ENCODE assay signal across 9 cellular contexts in the genomic region with DNA sequence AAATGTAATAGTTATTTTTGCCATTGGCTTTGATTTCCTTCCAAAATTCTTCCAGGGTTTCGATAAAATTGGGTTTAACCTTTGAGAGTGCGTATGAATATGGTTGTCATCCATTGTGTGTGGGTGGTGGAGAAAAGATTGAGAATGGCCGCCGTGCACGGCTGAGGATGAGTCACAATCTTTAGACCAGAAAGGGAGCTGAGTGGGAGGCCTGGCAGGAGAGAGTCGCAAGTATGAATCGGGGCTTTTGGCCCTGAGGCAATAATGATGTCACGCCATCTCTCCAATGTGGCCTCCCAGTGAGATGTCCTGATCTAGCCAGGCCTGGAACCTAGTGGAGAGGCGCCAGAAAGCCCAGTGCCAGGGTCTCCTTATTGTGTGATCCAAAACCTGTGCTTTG. TPM values are rescaled to one million over a fixed set of nuclear protein-coding genes. Genes with fewer than 3 reads are reported as not detected.
DNase-seq lines count a peak whose midpoint lies in the region; ATAC-seq and TF ChIP-seq lines count a peak whose summit lies in the region.
"Had no signal": no experiment of that assay in that cellular context is flagged by ENCODE, and none has a peak within 500 bp of the region (broad histone marks: within the 10 kb centered on the region; RNA-seq: fewer than 3 reads in every experiment).

No MANE protein-coding gene starts in this region.

- TF ChIP-seq CTCF in WTC11 (IDR thresholded peaks at IDR 0.05): no peak

- peak; percentile 68 to 71 for DNase-seq in activated T-cell treated with anti-CD3 and anti-CD28 coated beads, Interleukin-2, amount 50 U/mL, for 48 hours
- DNase-seq in left ventricle myocardium superior (peak; percentile 60), WTC11 (ENCODE audit: low spot score) (no peak), NCI-H748 treated with DMSO at 0.1 percent for 48 hours (lab: John Stamatoyannopoulos, UW) (no peak)
- DNase-seq in stimulated activated naive B cell treated with anti-CD40 and anti-IgM and Interleukin-4, amounts not matched to agents 10 μg/mL and 1 μg/mL and 100 μg/mL, for 72 hours: peak; percentile 5

- no peaks in the 10 kb centered on the region for H3K36me3 Mint-ChIP-seq in stimulated activated naive B cell treated with anti-CD40 and anti-IgM and Interleukin-4, amounts not matched to agents 10 μg/mL and 1 μg/mL and 100 μg/mL, for 72 hours
- no peaks in the 10 kb centered on the region for H3K36me3 Mint-ChIP-seq in WTC11
- H3K36me3 Mint-ChIP-seq: IgD-negative memory B cell had no signal

- intact Hi-C loops in left ventricle myocardium superior (cut with micrococcal nuclease): no loop called here

- POLR2A ChIA-PET in WTC11 (lab: Charles Lee): no interaction called here

- H3K4me1 Mint-ChIP-seq in stimulated activated naive B cell treated with anti-CD40 and anti-IgM and Interleukin-4, amounts not matched to agents 10 μg/mL and 1 μg/mL and 100 μg/mL, for 72 hours: peaks cover 6 to 7% of the 10 kb centered on the region in 2 donors
- peaks cover 5% of the 10 kb centered on the region for H3K4me1 Mint-ChIP-seq in WTC11

- peak overlapping the region; percentile 10 for H3K27ac Mint-ChIP-seq in stimulated activated naive B cell treated with anti-CD40 and anti-IgM and Interleukin-4, amounts not matched to agents 10 μg/mL and 1 μg/mL and 100 μg/mL, for 72 hours
- no peak overlapping the region for H3K27ac Mint-ChIP-seq in WTC11
- H3K27ac Mint-ChIP-seq: dendritic cell treated with granulocyte-macrophage colony-stimulating factor and Interleukin-4, amounts not matched to agents 40 ng/mL and 50 ng/mL, for 4 days had no signal

- CTCF ChIA-PET in WTC11 (lab: Charles Lee): interaction anchor here (1.1 to 1.2 kb wide), 3 partner anchors 22 to 106 kb away, joined by 3 to 5 read pairs (median 3); no protein-coding TSS in a partner anchor

- no peaks in the 10 kb centered on the region for H3K9me3 Mint-ChIP-seq in stimulated activated naive B cell treated with anti-CD40 and anti-IgM and Interleukin-4, amounts not matched to agents 10 μg/mL and 1 μg/mL and 100 μg/mL, for 72 hours
- no peaks in the 10 kb centered on the region for H3K9me3 Mint-ChIP-seq in WTC11
- H3K9me3 Mint-ChIP-seq: dendritic cell treated with granulocyte-macrophage colony-stimulating factor and Interleukin-4, amounts not matched to agents 40 ng/mL and 50 ng/mL, for 4 days; IgD-negative memory B cell had no signal

- ATAC-seq in HG03442 (IDR thresholded peaks at IDR 0.05; ENCODE audit: unreplicated experiment) (peak; percentile 64), left ventricle myocardium superior (peak; percentile 52), WTC11 (no peak), HG03565 (IDR thresholded peaks at IDR 0.05; ENCODE audit: unreplicated experiment) (no peak)
- ATAC-seq in stimulated activated naive B cell treated with anti-CD40 and anti-IgM and Interleukin-4, amounts not matched to agents 10 μg/mL and 1 μg/mL and 100 μg/mL, for 72 hours (replicated peaks): peak; percentile 48 to 62

- H3K27me3 Mint-ChIP-seq in stimulated activated naive B cell treated with anti-CD40 and anti-IgM and Interleukin-4, amounts not matched to agents 10 μg/mL and 1 μg/mL and 100 μg/mL, for 72 hours: peaks cover 7 to 8% of the 10 kb centered on the region in 2 donors
- no peaks in the 10 kb centered on the region for H3K27me3 Mint-ChIP-seq in WTC11 (ENCODE audit: low read depth)
- H3K27me3 Mint-ChIP-seq: IgD-negative memory B cell had no signal

- no peak overlapping the region for H3K4me3 Mint-ChIP-seq in stimulated activated naive B cell treated with anti-CD40 and anti-IgM and Interleukin-4, amounts not matched to agents 10 μg/mL and 1 μg/mL and 100 μg/mL, for 72 hours
- no peak overlapping the region for H3K4me3 Mint-ChIP-seq in WTC11
- H3K4me3 Mint-ChIP-seq: dendritic cell treated with granulocyte-macrophage colony-stimulating factor and Interleukin-4, amounts not matched to agents 40 ng/mL and 50 ng/mL, for 4 days; IgD-negative memory B cell had no signal

TF ChIP-seq in WTC11, 78 proteins besides CTCF, POLR2A, EP300 and RAD21:
- TF ChIP-seq NR3C1 (CRISPR knock-in tag; conservative IDR thresholded peaks at IDR 0.05; ENCODE audit: low read depth) (no peak), ZNF138 (CRISPR knock-in tag; conservative IDR thresholded peaks at IDR 0.05) (no peak), RORB (CRISPR knock-in tag; IDR thresholded peaks at IDR 0.05) (no peak), JUN (CRISPR knock-in tag; IDR thresholded peaks at IDR 0.05) (no peak), FOXP1 (CRISPR knock-in tag; IDR thresholded peaks at IDR 0.05; ENCODE audit: borderline replicate concordance) (no peak), EMX1 (CRISPR knock-in tag; IDR thresholded peaks at IDR 0.05) (no peak), PRRX2 (CRISPR knock-in tag; IDR thresholded peaks at IDR 0.05) (no peak), CBFB (CRISPR knock-in tag; IDR thresholded peaks at IDR 0.05; ENCODE audit: low read depth) (no peak), ZNF423 (CRISPR knock-in tag; IDR thresholded peaks at IDR 0.05) (no peak), ETV6 (CRISPR knock-in tag; IDR thresholded peaks at IDR 0.05) (no peak), CREM (CRISPR knock-in tag; IDR thresholded peaks at IDR 0.05) (no peak), ZNF396 (CRISPR knock-in tag; IDR thresholded peaks at IDR 0.05; ENCODE audit: borderline replicate concordance) (no peak)
- TF ChIP-seq, protein P1, sequence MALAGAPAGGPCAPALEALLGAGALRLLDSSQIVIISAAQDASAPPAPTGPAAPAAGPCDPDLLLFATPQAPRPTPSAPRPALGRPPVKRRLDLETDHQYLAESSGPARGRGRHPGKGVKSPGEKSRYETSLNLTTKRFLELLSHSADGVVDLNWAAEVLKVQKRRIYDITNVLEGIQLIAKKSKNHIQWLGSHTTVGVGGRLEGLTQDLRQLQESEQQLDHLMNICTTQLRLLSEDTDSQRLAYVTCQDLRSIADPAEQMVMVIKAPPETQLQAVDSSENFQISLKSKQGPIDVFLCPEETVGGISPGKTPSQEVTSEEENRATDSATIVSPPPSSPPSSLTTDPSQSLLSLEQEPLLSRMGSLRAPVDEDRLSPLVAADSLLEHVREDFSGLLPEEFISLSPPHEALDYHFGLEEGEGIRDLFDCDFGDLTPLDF (CRISPR knock-in tag; IDR thresholded peaks at IDR 0.05): no peak
- TF ChIP-seq, protein P2, sequence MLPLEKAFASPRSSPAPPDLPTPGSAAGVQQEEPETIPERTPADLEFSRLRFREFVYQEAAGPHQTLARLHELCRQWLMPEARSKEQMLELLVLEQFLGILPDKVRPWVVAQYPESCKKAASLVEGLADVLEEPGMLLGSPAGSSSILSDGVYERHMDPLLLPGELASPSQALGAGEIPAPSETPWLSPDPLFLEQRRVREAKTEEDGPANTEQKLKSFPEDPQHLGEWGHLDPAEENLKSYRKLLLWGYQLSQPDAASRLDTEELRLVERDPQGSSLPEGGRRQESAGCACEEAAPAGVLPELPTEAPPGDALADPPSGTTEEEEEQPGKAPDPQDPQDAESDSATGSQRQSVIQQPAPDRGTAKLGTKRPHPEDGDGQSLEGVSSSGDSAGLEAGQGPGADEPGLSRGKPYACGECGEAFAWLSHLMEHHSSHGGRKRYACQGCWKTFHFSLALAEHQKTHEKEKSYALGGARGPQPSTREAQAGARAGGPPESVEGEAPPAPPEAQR (CRISPR knock-in tag; IDR thresholded peaks at IDR 0.05): no peak
- TF ChIP-seq, protein P3, sequence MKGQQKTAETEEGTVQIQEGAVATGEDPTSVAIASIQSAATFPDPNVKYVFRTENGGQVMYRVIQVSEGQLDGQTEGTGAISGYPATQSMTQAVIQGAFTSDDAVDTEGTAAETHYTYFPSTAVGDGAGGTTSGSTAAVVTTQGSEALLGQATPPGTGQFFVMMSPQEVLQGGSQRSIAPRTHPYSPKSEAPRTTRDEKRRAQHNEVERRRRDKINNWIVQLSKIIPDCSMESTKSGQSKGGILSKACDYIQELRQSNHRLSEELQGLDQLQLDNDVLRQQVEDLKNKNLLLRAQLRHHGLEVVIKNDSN (CRISPR knock-in tag; IDR thresholded peaks at IDR 0.05): no peak
- TF ChIP-seq, protein P4, sequence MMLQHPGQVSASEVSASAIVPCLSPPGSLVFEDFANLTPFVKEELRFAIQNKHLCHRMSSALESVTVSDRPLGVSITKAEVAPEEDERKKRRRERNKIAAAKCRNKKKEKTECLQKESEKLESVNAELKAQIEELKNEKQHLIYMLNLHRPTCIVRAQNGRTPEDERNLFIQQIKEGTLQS (CRISPR knock-in tag; conservative IDR thresholded peaks at IDR 0.05): no peak
- TF ChIP-seq, protein P5, sequence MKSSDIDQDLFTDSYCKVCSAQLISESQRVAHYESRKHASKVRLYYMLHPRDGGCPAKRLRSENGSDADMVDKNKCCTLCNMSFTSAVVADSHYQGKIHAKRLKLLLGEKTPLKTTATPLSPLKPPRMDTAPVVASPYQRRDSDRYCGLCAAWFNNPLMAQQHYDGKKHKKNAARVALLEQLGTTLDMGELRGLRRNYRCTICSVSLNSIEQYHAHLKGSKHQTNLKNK (CRISPR knock-in tag; IDR thresholded peaks at IDR 0.05): no peak
- TF ChIP-seq, protein P6, sequence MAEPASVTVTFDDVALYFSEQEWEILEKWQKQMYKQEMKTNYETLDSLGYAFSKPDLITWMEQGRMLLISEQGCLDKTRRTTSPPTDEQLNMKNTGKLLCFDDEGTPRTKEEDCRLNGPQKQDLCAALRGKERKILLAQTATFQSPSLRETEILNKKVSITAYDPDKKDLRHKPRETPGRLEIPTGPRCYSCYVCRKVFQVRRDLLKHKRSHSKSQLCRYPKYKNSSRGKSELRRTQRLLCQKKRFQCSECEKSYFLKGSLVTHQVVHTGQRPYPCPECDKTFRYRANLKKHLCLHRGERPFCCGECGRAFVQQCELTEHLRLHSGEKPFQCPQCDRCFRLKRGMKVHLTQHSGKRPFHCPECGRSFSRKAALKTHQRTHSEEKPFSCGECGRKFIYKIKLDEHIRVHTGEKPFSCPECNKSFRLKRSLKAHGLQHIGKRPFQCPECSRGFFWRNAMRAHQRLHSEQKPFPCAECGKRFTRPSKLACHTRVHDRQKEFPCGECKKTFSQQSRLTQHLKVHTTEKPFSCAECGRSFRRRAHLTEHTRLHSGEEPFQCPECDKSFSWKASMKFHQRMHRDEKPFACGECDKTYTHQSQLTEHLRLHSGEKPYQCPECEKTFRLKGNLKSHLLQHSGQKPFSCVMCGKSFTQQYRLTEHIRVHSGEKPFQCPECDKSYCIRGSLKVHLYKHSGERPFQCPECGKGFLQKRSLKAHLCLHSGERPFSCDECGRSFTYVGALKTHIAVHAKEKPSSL (CRISPR knock-in tag; conservative IDR thresholded peaks at IDR 0.05): no peak

RNA-seq across cellular contexts. Expression of a gene that starts 33.1 kb away (rescaled TPM):
- 60.9 TPM for total RNA-seq in left ventricle myocardium superior
- 4.4 to 6.6 TPM (median 5.6 TPM) in 3 replicates for total RNA-seq in WTC11 (2021)

RNA-seq across cellular contexts. Expression of a gene that starts 36.9 kb away (rescaled TPM):
- total RNA-seq in left ventricle myocardium superior (31.1 TPM), WTC11 (2021) (27.3 to 41.5 TPM (median 28.0 TPM) in 3 replicates)

Comparison
In these comparisons a context has a peak if more than half of its experiments do, and no peak if none do; other contexts are left out.
1. ATAC-seq: peak in HG03442 (single experiment), left ventricle myocardium superior (single experiment) and stimulated activated naive B cell treated with anti-CD40 and anti-IgM and Interleukin-4, amounts not matched to agents 10 μg/mL and 1 μg/mL and 100 μg/mL, for 72 hours (2 of 2); none in WTC11 (single experiment) and HG03565 (single experiment).
2. DNase-seq: peak in activated T-cell treated with anti-CD3 and anti-CD28 coated beads, Interleukin-2, amount 50 U/mL, for 48 hours (2 of 2), left ventricle myocardium superior (single experiment) and stimulated activated naive B cell treated with anti-CD40 and anti-IgM and Interleukin-4, amounts not matched to agents 10 μg/mL and 1 μg/mL and 100 μg/mL, for 72 hours (single experiment); none in WTC11 (single experiment) and NCI-H748 treated with DMSO at 0.1 percent for 48 hours (single experiment).